In genomic region chr19:1001538-1002166, GRCh38 we compare ENCODE assay signal across 8 cellular contexts. TPM values are rescaled to one million over a fixed set of nuclear protein-coding genes. Genes with fewer than 3 reads are reported as not detected.
DNase-seq lines count a peak whose midpoint lies in the region; ATAC-seq and TF ChIP-seq lines count a peak whose summit lies in the region.

No MANE protein-coding gene starts in this region.

- CTCF ChIA-PET in AG04449 (lab: Yijun Ruan, JAX) (interaction anchor here (0.7 to 1.0 kb wide), 5 partner anchors 55 to 199 kb away, joined by 3 read pairs; no protein-coding TSS in a partner anchor), T-cell (lab: Charles Lee) (interaction anchor here (0.5 to 0.7 kb wide), 4 partner anchors 21 to 128 kb away, joined by 3 to 6 read pairs (median 4); no protein-coding TSS in a partner anchor)

- H3K36me3 Mint-ChIP-seq in T-cell: no peaks in the 10 kb centered on the region

- peaks cover 9 to 16% (median 10%) of the 10 kb centered on the region in 3 donors for H3K4me1 Mint-ChIP-seq in T-cell

- H3K27me3 Mint-ChIP-seq in T-cell: peaks cover 17 to 29% of the 10 kb centered on the region in 2 donors

- ATAC-seq in T-cell (replicated peaks in 1 of 4): peak; percentile 68 to 81 (median 72)

- POLR2A ChIA-PET in AG04449 (lab: Yijun Ruan, JAX) (no interaction called here), T-cell (lab: Charles Lee) (interaction anchor here in 1 of 2 donors (0.7 to 1.1 kb wide), 2 partner anchors 15 to 18 kb away, joined by 3 read pairs; no protein-coding TSS in a partner anchor)

- DNase-seq in AG04449 (ENCODE audit: low read depth, low spot score) (no peak), GM20000 (ENCODE audit: low spot score) (peak; percentile 93), T-cell (peak in 33 of 34 experiments; percentile 36 to 77 (median 62)), adipocyte (ENCODE audit: low read depth) (peak; percentile 78), iPS-NIHi11 (ENCODE audit: low spot score) (peak; percentile 90), mesenteric fat pad (ENCODE audit: low spot score) (no peak), GOT3 (lab: John Stamatoyannopoulos, UW) (no peak)
- DNase-seq in stimulated activated CD4-positive, alpha-beta T cell treated with anti-CD3 and anti-CD28 coated beads, Interleukin-4, amount 100 ng/mL, for 24 hours: peak; percentile 73

- H3K36me3 ChIP-seq in adipocyte (ENCODE audit: control insufficient read depth, insufficient read depth, low read length, severe bottlenecking): no peaks in the 10 kb centered on the region

- no peaks in the 10 kb centered on the region for H3K9me3 Mint-ChIP-seq in T-cell

- H3K27me3 ChIP-seq in adipocyte (replicated peaks; ENCODE audit: control insufficient read depth, insufficient read depth, low read length): peaks cover 18% of the 10 kb centered on the region

- H3K9ac ChIP-seq in adipocyte (ENCODE audit: low read length): no peak overlapping the region

- no peak overlapping the region for H3K4me3 ChIP-seq in AG04449 (ENCODE audit: low read depth, low read length)
- no peak overlapping the region for H3K4me3 ChIP-seq in adipocyte (ENCODE audit: low read length)

- no peaks in the 10 kb centered on the region for H3K4me1 ChIP-seq in adipocyte (ENCODE audit: control insufficient read depth, insufficient read depth, low read length)

- H3K4me3 Mint-ChIP-seq in T-cell: peak overlapping the region in 1 of 3 donors; percentile 56

- H3K27ac Mint-ChIP-seq in T-cell: no peak overlapping the region

- TF ChIP-seq CTCF in AG04449 (IDR thresholded peaks at IDR 0.05; ENCODE audit: insufficient read depth, low read length, missing control alignments): peak; percentile 93
- peak; percentile 94 for TF ChIP-seq CTCF in GM20000 (IDR thresholded peaks at IDR 0.05; ENCODE audit: extremely low read depth, missing control alignments)

- H3K9me3 ChIP-seq in adipocyte (ENCODE audit: control insufficient read depth, low read length): no peaks in the 10 kb centered on the region

RNA-seq across cellular contexts. Expression of gene GRIN3B, which starts 1.4 kb away (rescaled TPM):
- total RNA-seq in T-cell (under 1 TPM in 3 of 5 donors, not detected in 2; 0.07 to 0.44 (median 0.09) TPM), mesenteric fat pad (0.16 TPM)

RNA-seq across cellular contexts. Expression of gene WDR18, which starts 17.5 kb away (rescaled TPM):
- 10 to 100 TPM; 24.6 to 65.9 (median 53.5) TPM for total RNA-seq in T-cell
- total RNA-seq in mesenteric fat pad: 20.6 TPM

RNA-seq across cellular contexts. Expression of gene TMEM259, which starts 19.3 kb away (rescaled TPM):
- total RNA-seq in T-cell (100 to 1,000 TPM; 319 to 423 (median 372) TPM), mesenteric fat pad (143 TPM)

RNA-seq across cellular contexts. Expression of gene RNU6-2, which starts 19.7 kb away (rescaled TPM):
- total RNA-seq in T-cell (not detected), mesenteric fat pad (not detected)

RNA-seq across cellular contexts. Expression of gene CNN2, which starts 24.8 kb away (rescaled TPM):
- total RNA-seq in T-cell: 100 to 1,000 TPM; 239 to 385 (median 314) TPM
- 124 TPM for total RNA-seq in mesenteric fat pad

Comparison
In these comparisons a context has a peak if more than half of its experiments do, and no peak if none do; other contexts are left out.
1. DNase-seq: peak in GM20000 (single experiment), T-cell (33 of 34), adipocyte (single experiment), iPS-NIHi11 (single experiment) and stimulated activated CD4-positive, alpha-beta T cell treated with anti-CD3 and anti-CD28 coated beads, Interleukin-4, amount 100 ng/mL, for 24 hours (single experiment); none in AG04449 (single experiment), mesenteric fat pad (single experiment) and GOT3 (single experiment).